In the genomic region with DNA sequence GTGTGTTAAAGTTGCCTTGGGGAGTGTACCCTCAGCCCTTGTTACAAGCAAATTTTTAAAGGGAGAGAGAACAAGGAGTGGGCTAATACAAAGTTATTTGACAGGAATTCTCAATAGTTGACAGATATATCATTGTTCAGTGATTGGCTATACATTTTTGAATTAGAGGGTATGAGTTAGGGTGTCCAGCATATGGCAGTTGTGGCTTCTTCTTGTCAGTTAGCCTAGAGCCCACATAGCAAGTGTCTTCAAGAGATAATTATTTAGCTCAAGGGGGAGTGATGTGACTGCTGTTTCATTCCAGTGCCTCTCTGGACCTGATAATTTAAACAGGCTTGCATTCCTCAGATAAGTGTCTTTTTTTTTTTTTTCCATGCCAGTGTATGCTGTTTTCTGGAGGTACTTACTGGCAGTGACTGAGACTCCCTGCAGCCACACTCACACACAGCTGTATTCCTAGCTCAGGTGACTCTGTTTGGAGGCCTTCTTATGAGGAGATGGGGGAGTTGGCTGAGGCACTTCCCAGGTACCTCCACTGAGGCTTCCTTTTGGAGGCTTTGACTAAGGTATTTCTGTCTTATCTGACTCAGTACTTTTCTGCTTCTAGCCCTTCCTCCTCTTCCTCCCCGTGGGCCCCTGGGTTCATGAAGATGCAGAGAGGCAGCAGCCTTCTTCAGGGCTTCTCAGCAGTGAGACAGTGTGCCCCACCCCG, we compare ENCODE assay signal across 1 cellular context.
TF ChIP-seq lines count a peak whose summit lies in the region.

No MANE protein-coding gene starts in this region.

TF ChIP-seq in K562, 482 proteins besides CTCF, POLR2A, EP300 and RAD21 (continued from another document and continues in another):
- TF ChIP-seq, protein P1, sequence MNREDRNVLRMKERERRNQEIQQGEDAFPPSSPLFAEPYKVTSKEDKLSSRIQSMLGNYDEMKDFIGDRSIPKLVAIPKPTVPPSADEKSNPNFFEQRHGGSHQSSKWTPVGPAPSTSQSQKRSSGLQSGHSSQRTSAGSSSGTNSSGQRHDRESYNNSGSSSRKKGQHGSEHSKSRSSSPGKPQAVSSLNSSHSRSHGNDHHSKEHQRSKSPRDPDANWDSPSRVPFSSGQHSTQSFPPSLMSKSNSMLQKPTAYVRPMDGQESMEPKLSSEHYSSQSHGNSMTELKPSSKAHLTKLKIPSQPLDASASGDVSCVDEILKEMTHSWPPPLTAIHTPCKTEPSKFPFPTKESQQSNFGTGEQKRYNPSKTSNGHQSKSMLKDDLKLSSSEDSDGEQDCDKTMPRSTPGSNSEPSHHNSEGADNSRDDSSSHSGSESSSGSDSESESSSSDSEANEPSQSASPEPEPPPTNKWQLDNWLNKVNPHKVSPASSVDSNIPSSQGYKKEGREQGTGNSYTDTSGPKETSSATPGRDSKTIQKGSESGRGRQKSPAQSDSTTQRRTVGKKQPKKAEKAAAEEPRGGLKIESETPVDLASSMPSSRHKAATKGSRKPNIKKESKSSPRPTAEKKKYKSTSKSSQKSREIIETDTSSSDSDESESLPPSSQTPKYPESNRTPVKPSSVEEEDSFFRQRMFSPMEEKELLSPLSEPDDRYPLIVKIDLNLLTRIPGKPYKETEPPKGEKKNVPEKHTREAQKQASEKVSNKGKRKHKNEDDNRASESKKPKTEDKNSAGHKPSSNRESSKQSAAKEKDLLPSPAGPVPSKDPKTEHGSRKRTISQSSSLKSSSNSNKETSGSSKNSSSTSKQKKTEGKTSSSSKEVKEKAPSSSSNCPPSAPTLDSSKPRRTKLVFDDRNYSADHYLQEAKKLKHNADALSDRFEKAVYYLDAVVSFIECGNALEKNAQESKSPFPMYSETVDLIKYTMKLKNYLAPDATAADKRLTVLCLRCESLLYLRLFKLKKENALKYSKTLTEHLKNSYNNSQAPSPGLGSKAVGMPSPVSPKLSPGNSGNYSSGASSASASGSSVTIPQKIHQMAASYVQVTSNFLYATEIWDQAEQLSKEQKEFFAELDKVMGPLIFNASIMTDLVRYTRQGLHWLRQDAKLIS (CRISPR knock-in tag; IDR thresholded peaks at IDR 0.05): peak; percentile 78; the same call in 1 of the 2 replicates
- TF ChIP-seq CBFA2T3 (IDR thresholded peaks at IDR 0.05) (peak; percentile 100), ESRRA (IDR thresholded peaks at IDR 0.05; ENCODE audit: borderline replicate concordance, low read depth) (peak; percentile 53; the same call in 1 of the 2 replicates), MTA1 (IDR thresholded peaks at IDR 0.05; ENCODE audit: borderline replicate concordance) (peak; percentile 82), ZNF212 (CRISPR knock-in tag; IDR thresholded peaks at IDR 0.05) (no peak), PHTF2 (CRISPR knock-in tag; IDR thresholded peaks at IDR 0.05) (no peak), KLF13 (tag; IDR thresholded peaks at IDR 0.05; ENCODE audit: borderline replicate concordance, low read depth) (no peak), TEAD1 (CRISPR knock-in tag; IDR thresholded peaks at IDR 0.05) (peak; percentile 96 to 98), TEAD4 (IDR thresholded peaks at IDR 0.05; ENCODE audit: low read length) (peak; percentile 99), TEAD4 (CRISPR knock-in tag; IDR thresholded peaks at IDR 0.05; ENCODE audit: borderline replicate concordance) (no peak)
- TF ChIP-seq, protein P2, sequence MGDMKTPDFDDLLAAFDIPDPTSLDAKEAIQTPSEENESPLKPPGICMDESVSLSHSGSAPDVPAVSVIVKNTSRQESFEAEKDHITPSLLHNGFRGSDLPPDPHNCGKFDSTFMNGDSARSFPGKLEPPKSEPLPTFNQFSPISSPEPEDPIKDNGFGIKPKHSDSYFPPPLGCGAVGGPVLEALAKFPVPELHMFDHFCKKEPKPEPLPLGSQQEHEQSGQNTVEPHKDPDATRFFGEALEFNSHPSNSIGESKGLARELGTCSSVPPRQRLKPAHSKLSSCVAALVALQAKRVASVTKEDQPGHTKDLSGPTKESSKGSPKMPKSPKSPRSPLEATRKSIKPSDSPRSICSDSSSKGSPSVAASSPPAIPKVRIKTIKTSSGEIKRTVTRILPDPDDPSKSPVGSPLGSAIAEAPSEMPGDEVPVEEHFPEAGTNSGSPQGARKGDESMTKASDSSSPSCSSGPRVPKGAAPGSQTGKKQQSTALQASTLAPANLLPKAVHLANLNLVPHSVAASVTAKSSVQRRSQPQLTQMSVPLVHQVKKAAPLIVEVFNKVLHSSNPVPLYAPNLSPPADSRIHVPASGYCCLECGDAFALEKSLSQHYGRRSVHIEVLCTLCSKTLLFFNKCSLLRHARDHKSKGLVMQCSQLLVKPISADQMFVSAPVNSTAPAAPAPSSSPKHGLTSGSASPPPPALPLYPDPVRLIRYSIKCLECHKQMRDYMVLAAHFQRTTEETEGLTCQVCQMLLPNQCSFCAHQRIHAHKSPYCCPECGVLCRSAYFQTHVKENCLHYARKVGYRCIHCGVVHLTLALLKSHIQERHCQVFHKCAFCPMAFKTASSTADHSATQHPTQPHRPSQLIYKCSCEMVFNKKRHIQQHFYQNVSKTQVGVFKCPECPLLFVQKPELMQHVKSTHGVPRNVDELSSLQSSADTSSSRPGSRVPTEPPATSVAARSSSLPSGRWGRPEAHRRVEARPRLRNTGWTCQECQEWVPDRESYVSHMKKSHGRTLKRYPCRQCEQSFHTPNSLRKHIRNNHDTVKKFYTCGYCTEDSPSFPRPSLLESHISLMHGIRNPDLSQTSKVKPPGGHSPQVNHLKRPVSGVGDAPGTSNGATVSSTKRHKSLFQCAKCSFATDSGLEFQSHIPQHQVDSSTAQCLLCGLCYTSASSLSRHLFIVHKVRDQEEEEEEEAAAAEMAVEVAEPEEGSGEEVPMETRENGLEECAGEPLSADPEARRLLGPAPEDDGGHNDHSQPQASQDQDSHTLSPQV (IDR thresholded peaks at IDR 0.05): peak; percentile 87
- TF ChIP-seq, protein P3, sequence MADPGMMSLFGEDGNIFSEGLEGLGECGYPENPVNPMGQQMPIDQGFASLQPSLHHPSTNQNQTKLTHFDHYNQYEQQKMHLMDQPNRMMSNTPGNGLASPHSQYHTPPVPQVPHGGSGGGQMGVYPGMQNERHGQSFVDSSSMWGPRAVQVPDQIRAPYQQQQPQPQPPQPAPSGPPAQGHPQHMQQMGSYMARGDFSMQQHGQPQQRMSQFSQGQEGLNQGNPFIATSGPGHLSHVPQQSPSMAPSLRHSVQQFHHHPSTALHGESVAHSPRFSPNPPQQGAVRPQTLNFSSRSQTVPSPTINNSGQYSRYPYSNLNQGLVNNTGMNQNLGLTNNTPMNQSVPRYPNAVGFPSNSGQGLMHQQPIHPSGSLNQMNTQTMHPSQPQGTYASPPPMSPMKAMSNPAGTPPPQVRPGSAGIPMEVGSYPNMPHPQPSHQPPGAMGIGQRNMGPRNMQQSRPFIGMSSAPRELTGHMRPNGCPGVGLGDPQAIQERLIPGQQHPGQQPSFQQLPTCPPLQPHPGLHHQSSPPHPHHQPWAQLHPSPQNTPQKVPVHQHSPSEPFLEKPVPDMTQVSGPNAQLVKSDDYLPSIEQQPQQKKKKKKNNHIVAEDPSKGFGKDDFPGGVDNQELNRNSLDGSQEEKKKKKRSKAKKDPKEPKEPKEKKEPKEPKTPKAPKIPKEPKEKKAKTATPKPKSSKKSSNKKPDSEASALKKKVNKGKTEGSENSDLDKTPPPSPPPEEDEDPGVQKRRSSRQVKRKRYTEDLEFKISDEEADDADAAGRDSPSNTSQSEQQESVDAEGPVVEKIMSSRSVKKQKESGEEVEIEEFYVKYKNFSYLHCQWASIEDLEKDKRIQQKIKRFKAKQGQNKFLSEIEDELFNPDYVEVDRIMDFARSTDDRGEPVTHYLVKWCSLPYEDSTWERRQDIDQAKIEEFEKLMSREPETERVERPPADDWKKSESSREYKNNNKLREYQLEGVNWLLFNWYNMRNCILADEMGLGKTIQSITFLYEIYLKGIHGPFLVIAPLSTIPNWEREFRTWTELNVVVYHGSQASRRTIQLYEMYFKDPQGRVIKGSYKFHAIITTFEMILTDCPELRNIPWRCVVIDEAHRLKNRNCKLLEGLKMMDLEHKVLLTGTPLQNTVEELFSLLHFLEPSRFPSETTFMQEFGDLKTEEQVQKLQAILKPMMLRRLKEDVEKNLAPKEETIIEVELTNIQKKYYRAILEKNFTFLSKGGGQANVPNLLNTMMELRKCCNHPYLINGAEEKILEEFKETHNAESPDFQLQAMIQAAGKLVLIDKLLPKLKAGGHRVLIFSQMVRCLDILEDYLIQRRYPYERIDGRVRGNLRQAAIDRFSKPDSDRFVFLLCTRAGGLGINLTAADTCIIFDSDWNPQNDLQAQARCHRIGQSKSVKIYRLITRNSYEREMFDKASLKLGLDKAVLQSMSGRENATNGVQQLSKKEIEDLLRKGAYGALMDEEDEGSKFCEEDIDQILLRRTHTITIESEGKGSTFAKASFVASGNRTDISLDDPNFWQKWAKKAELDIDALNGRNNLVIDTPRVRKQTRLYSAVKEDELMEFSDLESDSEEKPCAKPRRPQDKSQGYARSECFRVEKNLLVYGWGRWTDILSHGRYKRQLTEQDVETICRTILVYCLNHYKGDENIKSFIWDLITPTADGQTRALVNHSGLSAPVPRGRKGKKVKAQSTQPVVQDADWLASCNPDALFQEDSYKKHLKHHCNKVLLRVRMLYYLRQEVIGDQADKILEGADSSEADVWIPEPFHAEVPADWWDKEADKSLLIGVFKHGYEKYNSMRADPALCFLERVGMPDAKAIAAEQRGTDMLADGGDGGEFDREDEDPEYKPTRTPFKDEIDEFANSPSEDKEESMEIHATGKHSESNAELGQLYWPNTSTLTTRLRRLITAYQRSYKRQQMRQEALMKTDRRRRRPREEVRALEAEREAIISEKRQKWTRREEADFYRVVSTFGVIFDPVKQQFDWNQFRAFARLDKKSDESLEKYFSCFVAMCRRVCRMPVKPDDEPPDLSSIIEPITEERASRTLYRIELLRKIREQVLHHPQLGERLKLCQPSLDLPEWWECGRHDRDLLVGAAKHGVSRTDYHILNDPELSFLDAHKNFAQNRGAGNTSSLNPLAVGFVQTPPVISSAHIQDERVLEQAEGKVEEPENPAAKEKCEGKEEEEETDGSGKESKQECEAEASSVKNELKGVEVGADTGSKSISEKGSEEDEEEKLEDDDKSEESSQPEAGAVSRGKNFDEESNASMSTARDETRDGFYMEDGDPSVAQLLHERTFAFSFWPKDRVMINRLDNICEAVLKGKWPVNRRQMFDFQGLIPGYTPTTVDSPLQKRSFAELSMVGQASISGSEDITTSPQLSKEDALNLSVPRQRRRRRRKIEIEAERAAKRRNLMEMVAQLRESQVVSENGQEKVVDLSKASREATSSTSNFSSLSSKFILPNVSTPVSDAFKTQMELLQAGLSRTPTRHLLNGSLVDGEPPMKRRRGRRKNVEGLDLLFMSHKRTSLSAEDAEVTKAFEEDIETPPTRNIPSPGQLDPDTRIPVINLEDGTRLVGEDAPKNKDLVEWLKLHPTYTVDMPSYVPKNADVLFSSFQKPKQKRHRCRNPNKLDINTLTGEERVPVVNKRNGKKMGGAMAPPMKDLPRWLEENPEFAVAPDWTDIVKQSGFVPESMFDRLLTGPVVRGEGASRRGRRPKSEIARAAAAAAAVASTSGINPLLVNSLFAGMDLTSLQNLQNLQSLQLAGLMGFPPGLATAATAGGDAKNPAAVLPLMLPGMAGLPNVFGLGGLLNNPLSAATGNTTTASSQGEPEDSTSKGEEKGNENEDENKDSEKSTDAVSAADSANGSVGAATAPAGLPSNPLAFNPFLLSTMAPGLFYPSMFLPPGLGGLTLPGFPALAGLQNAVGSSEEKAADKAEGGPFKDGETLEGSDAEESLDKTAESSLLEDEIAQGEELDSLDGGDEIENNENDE (IDR thresholded peaks at IDR 0.05; ENCODE audit: low read depth, low read length): no peak
- TF ChIP-seq, protein P4, sequence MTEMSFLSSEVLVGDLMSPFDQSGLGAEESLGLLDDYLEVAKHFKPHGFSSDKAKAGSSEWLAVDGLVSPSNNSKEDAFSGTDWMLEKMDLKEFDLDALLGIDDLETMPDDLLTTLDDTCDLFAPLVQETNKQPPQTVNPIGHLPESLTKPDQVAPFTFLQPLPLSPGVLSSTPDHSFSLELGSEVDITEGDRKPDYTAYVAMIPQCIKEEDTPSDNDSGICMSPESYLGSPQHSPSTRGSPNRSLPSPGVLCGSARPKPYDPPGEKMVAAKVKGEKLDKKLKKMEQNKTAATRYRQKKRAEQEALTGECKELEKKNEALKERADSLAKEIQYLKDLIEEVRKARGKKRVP (CRISPR knock-in tag; IDR thresholded peaks at IDR 0.05): peak; percentile 41
- TF ChIP-seq, protein P5, sequence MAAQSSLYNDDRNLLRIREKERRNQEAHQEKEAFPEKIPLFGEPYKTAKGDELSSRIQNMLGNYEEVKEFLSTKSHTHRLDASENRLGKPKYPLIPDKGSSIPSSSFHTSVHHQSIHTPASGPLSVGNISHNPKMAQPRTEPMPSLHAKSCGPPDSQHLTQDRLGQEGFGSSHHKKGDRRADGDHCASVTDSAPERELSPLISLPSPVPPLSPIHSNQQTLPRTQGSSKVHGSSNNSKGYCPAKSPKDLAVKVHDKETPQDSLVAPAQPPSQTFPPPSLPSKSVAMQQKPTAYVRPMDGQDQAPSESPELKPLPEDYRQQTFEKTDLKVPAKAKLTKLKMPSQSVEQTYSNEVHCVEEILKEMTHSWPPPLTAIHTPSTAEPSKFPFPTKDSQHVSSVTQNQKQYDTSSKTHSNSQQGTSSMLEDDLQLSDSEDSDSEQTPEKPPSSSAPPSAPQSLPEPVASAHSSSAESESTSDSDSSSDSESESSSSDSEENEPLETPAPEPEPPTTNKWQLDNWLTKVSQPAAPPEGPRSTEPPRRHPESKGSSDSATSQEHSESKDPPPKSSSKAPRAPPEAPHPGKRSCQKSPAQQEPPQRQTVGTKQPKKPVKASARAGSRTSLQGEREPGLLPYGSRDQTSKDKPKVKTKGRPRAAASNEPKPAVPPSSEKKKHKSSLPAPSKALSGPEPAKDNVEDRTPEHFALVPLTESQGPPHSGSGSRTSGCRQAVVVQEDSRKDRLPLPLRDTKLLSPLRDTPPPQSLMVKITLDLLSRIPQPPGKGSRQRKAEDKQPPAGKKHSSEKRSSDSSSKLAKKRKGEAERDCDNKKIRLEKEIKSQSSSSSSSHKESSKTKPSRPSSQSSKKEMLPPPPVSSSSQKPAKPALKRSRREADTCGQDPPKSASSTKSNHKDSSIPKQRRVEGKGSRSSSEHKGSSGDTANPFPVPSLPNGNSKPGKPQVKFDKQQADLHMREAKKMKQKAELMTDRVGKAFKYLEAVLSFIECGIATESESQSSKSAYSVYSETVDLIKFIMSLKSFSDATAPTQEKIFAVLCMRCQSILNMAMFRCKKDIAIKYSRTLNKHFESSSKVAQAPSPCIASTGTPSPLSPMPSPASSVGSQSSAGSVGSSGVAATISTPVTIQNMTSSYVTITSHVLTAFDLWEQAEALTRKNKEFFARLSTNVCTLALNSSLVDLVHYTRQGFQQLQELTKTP (IDR thresholded peaks at IDR 0.05; ENCODE audit: low read depth in 1 of 2, partially characterized antibody in 2 of 2): peak in 1 of 2 experiments; percentile 28
- TF ChIP-seq, protein P6, sequence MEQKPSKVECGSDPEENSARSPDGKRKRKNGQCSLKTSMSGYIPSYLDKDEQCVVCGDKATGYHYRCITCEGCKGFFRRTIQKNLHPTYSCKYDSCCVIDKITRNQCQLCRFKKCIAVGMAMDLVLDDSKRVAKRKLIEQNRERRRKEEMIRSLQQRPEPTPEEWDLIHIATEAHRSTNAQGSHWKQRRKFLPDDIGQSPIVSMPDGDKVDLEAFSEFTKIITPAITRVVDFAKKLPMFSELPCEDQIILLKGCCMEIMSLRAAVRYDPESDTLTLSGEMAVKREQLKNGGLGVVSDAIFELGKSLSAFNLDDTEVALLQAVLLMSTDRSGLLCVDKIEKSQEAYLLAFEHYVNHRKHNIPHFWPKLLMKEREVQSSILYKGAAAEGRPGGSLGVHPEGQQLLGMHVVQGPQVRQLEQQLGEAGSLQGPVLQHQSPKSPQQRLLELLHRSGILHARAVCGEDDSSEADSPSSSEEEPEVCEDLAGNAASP (IDR thresholded peaks at IDR 0.05): no peak
